In genomic region chr18:623760-624620, GRCh38 we compare ENCODE assay signal across 8 cellular contexts. TPM values are rescaled to one million over a fixed set of nuclear protein-coding genes. Genes with fewer than 3 reads are reported as not detected.
DNase-seq lines count a peak whose midpoint lies in the region; ATAC-seq and TF ChIP-seq lines count a peak whose summit lies in the region.

No MANE protein-coding gene starts in this region.

- peak; percentile 64 for TF ChIP-seq CTCF in Loucy (conservative IDR thresholded peaks at IDR 0.05; ENCODE audit: low read length)

- H3K27ac Mint-ChIP-seq in activated naive CD8-positive, alpha-beta T cell treated with anti-CD3 and anti-CD28 coated beads for 36 hours = no peak overlapping the region

- H3K4me3 Mint-ChIP-seq in activated naive CD8-positive, alpha-beta T cell treated with anti-CD3 and anti-CD28 coated beads for 36 hours = no peak overlapping the region

- H3K9me2 ChIP-seq in Loucy (replicated peaks; ENCODE audit: low read depth, low read length) = no peaks in the 10 kb centered on the region

- no peak overlapping the region for H3K4me2 ChIP-seq in Loucy (ENCODE audit: low read depth, low read length, poor library complexity, severe bottlenecking)

- H3K36me3 ChIP-seq in Loucy (ENCODE audit: insufficient read depth, low read length) = no peaks in the 10 kb centered on the region

- no peak overlapping the region for H2AFZ ChIP-seq in Loucy (ENCODE audit: low read length)

- peaks cover 1% of the 10 kb centered on the region for H3K4me1 Mint-ChIP-seq in activated naive CD8-positive, alpha-beta T cell treated with anti-CD3 and anti-CD28 coated beads for 36 hours

- H3K27me3 Mint-ChIP-seq in activated naive CD8-positive, alpha-beta T cell treated with anti-CD3 and anti-CD28 coated beads for 36 hours = peaks cover 4% of the 10 kb centered on the region

- H3K9me3 ChIP-seq in Loucy (ENCODE audit: insufficient read depth, low read depth, low read length) = no peaks in the 10 kb centered on the region

- no peak overlapping the region for H3K4me3 ChIP-seq in Loucy (ENCODE audit: low read length, poor library complexity, severe bottlenecking)

- H3F3A ChIP-seq in Loucy (ENCODE audit: low read depth) = no peaks in the 10 kb centered on the region

- no peaks in the 10 kb centered on the region for H4K20me1 ChIP-seq in Loucy (ENCODE audit: insufficient read depth, low read length, poor library complexity, severe bottlenecking)

- H3K9me3 Mint-ChIP-seq in activated naive CD8-positive, alpha-beta T cell treated with anti-CD3 and anti-CD28 coated beads for 36 hours = no peaks in the 10 kb centered on the region

- peaks cover 2% of the 10 kb centered on the region for H3K4me1 ChIP-seq in Loucy (ENCODE audit: insufficient read depth, low read length, poor library complexity, severe bottlenecking)

- H3K27me3 ChIP-seq in Loucy (ENCODE audit: insufficient read depth, low read length, poor library complexity, severe bottlenecking) = no peaks in the 10 kb centered on the region

- H3K79me2 ChIP-seq in Loucy (ENCODE audit: insufficient read depth, low read length) = no peaks in the 10 kb centered on the region

- ATAC-seq in left cardiac atrium (peak; percentile 53 to 76), GM19023 (IDR thresholded peaks at IDR 0.05; ENCODE audit: unreplicated experiment) (no peak)

- H3K9ac ChIP-seq in Loucy (ENCODE audit: low read depth, low read length, poor library complexity, severe bottlenecking) = no peak overlapping the region

- intact Hi-C loops in left cardiac atrium (cut with DNase I) = loop anchor here (2.0 to 10.0 kb wide), 4 partner anchors 111 to 215 kb away; no protein-coding TSS in a partner anchor

- H3K36me3 Mint-ChIP-seq in activated naive CD8-positive, alpha-beta T cell treated with anti-CD3 and anti-CD28 coated beads for 36 hours = no peaks in the 10 kb centered on the region

- DNase-seq in AG08395 (ENCODE audit: low spot score) = peak; percentile 54
- DNase-seq in GM19238 (ENCODE audit: insufficient read length, low spot score) = peak; percentile 16
- DNase-seq in SW480 (ENCODE audit: low spot score) = peak; percentile 70
- DNase-seq in activated naive CD8-positive, alpha-beta T cell treated with anti-CD3 and anti-CD28 coated beads for 36 hours = peak; percentile 53
- DNase-seq in left cardiac atrium = peak; percentile 76
- peak; percentile 57 for DNase-seq in retina

RNA-seq across cellular contexts. Expression of gene CLUL1, which starts 27.2 kb away (rescaled TPM):
- total RNA-seq in activated naive CD8-positive, alpha-beta T cell treated with anti-CD3 and anti-CD28 coated beads for 36 hours = not detected
- under 1 TPM in 1 of 2 donors, not detected in 1; 0.50 TPM for total RNA-seq in left cardiac atrium

RNA-seq across cellular contexts. Expression of gene TYMS, which starts 33.5 kb away (rescaled TPM):
- 100 to 1,000 TPM; 364 to 369 TPM for total RNA-seq in activated naive CD8-positive, alpha-beta T cell treated with anti-CD3 and anti-CD28 coated beads for 36 hours
- total RNA-seq in left cardiac atrium = 1 to 10 TPM; 3.8 to 7.3 TPM

RNA-seq across cellular contexts. Expression of gene CETN1, which starts 43.8 kb away (rescaled TPM):
- not detected for total RNA-seq in activated naive CD8-positive, alpha-beta T cell treated with anti-CD3 and anti-CD28 coated beads for 36 hours
- not detected for total RNA-seq in left cardiac atrium

Comparison
In these comparisons a context has a peak if more than half of its experiments do, and no peak if none do; other contexts are left out.
1. DNase-seq: peak in every context shown above with its lines; median percentile 76 in left cardiac atrium; 70 in SW480; 57 in retina; 54 in AG08395; 53 in activated naive CD8-positive, alpha-beta T cell treated with anti-CD3 and anti-CD28 coated beads for 36 hours; 16 in GM19238.
2. RNA of gene TYMS, which starts 33.5 kb away (total RNA-seq): 364 to 369 TPM in activated naive CD8-positive, alpha-beta T cell treated with anti-CD3 and anti-CD28 coated beads for 36 hours; 3.8 to 7.3 TPM in left cardiac atrium; every median in the first group is over 10 times any median in the second.